In the genomic region with DNA sequence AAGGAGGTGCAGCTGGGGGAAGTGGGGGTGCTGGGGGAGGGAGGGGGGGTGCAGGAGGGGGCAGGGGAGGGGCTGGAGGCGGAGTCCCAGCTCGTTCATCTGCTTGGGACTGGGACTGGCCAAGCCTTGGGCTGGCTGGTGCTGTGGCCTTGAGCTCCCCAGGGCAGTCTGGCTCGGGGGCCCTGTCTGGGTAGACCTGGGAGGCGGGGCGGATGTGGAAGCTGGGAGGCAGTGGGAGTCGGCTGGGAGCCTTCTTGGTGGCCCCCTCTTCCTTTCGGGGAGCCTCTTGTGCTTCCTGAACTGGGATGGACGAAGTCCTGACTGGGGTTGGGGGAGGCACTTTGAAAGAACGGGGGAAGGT, we compare ENCODE assay signal across 1 cellular context.
A peak's percentile ranks its signal among the peaks of the same experiment; 100 is the strongest.
TF ChIP-seq lines count a peak whose summit lies in the region.

No MANE protein-coding gene starts in this region.

TF ChIP-seq in HepG2, 621 proteins besides CTCF, POLR2A, EP300 and RAD21 (continued from another document and continues in another):
- TF ChIP-seq, protein P1, sequence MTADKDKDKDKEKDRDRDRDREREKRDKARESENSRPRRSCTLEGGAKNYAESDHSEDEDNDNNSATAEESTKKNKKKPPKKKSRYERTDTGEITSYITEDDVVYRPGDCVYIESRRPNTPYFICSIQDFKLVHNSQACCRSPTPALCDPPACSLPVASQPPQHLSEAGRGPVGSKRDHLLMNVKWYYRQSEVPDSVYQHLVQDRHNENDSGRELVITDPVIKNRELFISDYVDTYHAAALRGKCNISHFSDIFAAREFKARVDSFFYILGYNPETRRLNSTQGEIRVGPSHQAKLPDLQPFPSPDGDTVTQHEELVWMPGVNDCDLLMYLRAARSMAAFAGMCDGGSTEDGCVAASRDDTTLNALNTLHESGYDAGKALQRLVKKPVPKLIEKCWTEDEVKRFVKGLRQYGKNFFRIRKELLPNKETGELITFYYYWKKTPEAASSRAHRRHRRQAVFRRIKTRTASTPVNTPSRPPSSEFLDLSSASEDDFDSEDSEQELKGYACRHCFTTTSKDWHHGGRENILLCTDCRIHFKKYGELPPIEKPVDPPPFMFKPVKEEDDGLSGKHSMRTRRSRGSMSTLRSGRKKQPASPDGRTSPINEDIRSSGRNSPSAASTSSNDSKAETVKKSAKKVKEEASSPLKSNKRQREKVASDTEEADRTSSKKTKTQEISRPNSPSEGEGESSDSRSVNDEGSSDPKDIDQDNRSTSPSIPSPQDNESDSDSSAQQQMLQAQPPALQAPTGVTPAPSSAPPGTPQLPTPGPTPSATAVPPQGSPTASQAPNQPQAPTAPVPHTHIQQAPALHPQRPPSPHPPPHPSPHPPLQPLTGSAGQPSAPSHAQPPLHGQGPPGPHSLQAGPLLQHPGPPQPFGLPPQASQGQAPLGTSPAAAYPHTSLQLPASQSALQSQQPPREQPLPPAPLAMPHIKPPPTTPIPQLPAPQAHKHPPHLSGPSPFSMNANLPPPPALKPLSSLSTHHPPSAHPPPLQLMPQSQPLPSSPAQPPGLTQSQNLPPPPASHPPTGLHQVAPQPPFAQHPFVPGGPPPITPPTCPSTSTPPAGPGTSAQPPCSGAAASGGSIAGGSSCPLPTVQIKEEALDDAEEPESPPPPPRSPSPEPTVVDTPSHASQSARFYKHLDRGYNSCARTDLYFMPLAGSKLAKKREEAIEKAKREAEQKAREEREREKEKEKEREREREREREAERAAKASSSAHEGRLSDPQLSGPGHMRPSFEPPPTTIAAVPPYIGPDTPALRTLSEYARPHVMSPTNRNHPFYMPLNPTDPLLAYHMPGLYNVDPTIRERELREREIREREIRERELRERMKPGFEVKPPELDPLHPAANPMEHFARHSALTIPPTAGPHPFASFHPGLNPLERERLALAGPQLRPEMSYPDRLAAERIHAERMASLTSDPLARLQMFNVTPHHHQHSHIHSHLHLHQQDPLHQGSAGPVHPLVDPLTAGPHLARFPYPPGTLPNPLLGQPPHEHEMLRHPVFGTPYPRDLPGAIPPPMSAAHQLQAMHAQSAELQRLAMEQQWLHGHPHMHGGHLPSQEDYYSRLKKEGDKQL (CRISPR knock-in tag; IDR thresholded peaks at IDR 0.05; ENCODE audit: low read depth): no peak
- TF ChIP-seq ASH2L (IDR thresholded peaks at IDR 0.05; ENCODE audit: insufficient read length, low read depth, low read length) (no peak), NR1H2 (CRISPR knock-in tag; IDR thresholded peaks at IDR 0.05; ENCODE audit: borderline replicate concordance, low read depth) (no peak), ZNF143 (CRISPR knock-in tag; IDR thresholded peaks at IDR 0.05) (no peak), FOXJ3 (CRISPR knock-in tag; IDR thresholded peaks at IDR 0.05; ENCODE audit: borderline replicate concordance) (no peak), ZFP36L1 (CRISPR knock-in tag; IDR thresholded peaks at IDR 0.05) (no peak), ZNF543 (CRISPR knock-in tag; IDR thresholded peaks at IDR 0.05) (no peak), PCBP1 (IDR thresholded peaks at IDR 0.05; ENCODE audit: borderline replicate concordance, low read depth, low read length) (peak; percentile 99), ZBTB26 (CRISPR knock-in tag; IDR thresholded peaks at IDR 0.05; ENCODE audit: borderline replicate concordance) (0 out of 2 replicates have a peak, but pooled peaks have one; percentile 21), IRF2 (CRISPR knock-in tag; IDR thresholded peaks at IDR 0.05) (peak; percentile 55; the same call in 1 of the 2 replicates), ZNF501 (CRISPR knock-in tag; IDR thresholded peaks at IDR 0.05) (no peak), UBTF (CRISPR knock-in tag; IDR thresholded peaks at IDR 0.05) (peak; percentile 53; the same call in 1 of the 2 replicates), GTF3A (CRISPR knock-in tag; conservative IDR thresholded peaks at IDR 0.05) (no peak), ZNF264 (CRISPR knock-in tag; IDR thresholded peaks at IDR 0.05) (no peak), SP5 (CRISPR knock-in tag; IDR thresholded peaks at IDR 0.05; ENCODE audit: borderline replicate concordance, low read depth) (peak; percentile 96), ZBTB7B (CRISPR knock-in tag; IDR thresholded peaks at IDR 0.05) (peak; percentile 76; the same call in 1 of the 2 replicates), ZNF296 (CRISPR knock-in tag; conservative IDR thresholded peaks at IDR 0.05) (no peak), BCL6 (CRISPR knock-in tag; IDR thresholded peaks at IDR 0.05) (peak; percentile 66), HDAC1 (CRISPR knock-in tag; IDR thresholded peaks at IDR 0.05) (peak; percentile 40; the same call in 1 of the 2 replicates), MIXL1 (CRISPR knock-in tag; IDR thresholded peaks at IDR 0.05) (no peak)
- TF ChIP-seq, protein P2, sequence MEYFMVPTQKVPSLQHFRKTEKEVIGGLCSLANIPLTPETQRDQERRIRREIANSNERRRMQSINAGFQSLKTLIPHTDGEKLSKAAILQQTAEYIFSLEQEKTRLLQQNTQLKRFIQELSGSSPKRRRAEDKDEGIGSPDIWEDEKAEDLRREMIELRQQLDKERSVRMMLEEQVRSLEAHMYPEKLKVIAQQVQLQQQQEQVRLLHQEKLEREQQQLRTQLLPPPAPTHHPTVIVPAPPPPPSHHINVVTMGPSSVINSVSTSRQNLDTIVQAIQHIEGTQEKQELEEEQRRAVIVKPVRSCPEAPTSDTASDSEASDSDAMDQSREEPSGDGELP (IDR thresholded peaks at IDR 0.05; ENCODE audit: borderline replicate concordance, low read depth): peak; percentile 12; the same call in 1 of the 2 replicates
- TF ChIP-seq, protein P3, sequence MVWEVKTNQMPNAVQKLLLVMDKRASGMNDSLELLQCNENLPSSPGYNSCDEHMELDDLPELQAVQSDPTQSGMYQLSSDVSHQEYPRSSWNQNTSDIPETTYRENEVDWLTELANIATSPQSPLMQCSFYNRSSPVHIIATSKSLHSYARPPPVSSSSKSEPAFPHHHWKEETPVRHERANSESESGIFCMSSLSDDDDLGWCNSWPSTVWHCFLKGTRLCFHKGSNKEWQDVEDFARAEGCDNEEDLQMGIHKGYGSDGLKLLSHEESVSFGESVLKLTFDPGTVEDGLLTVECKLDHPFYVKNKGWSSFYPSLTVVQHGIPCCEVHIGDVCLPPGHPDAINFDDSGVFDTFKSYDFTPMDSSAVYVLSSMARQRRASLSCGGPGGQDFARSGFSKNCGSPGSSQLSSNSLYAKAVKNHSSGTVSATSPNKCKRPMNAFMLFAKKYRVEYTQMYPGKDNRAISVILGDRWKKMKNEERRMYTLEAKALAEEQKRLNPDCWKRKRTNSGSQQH (CRISPR knock-in tag; IDR thresholded peaks at IDR 0.05; ENCODE audit: low read depth): 0 out of 2 replicates have a peak, but pooled peaks have one; percentile 53
- TF ChIP-seq, protein P4, sequence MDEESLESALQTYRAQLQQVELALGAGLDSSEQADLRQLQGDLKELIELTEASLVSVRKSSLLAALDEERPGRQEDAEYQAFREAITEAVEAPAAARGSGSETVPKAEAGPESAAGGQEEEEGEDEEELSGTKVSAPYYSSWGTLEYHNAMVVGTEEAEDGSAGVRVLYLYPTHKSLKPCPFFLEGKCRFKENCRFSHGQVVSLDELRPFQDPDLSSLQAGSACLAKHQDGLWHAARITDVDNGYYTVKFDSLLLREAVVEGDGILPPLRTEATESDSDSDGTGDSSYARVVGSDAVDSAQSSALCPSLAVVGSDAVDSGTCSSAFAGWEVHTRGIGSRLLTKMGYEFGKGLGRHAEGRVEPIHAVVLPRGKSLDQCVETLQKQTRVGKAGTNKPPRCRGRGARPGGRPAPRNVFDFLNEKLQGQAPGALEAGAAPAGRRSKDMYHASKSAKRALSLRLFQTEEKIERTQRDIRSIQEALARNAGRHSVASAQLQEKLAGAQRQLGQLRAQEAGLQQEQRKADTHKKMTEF (CRISPR knock-in tag; IDR thresholded peaks at IDR 0.05): peak; percentile 60; the same call in 1 of the 2 replicates
- TF ChIP-seq, protein P5, sequence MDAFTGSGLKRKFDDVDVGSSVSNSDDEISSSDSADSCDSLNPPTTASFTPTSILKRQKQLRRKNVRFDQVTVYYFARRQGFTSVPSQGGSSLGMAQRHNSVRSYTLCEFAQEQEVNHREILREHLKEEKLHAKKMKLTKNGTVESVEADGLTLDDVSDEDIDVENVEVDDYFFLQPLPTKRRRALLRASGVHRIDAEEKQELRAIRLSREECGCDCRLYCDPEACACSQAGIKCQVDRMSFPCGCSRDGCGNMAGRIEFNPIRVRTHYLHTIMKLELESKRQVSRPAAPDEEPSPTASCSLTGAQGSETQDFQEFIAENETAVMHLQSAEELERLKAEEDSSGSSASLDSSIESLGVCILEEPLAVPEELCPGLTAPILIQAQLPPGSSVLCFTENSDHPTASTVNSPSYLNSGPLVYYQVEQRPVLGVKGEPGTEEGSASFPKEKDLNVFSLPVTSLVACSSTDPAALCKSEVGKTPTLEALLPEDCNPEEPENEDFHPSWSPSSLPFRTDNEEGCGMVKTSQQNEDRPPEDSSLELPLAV (CRISPR knock-in tag; conservative IDR thresholded peaks at IDR 0.05; ENCODE audit: low read depth): no peak
- TF ChIP-seq, protein P6, sequence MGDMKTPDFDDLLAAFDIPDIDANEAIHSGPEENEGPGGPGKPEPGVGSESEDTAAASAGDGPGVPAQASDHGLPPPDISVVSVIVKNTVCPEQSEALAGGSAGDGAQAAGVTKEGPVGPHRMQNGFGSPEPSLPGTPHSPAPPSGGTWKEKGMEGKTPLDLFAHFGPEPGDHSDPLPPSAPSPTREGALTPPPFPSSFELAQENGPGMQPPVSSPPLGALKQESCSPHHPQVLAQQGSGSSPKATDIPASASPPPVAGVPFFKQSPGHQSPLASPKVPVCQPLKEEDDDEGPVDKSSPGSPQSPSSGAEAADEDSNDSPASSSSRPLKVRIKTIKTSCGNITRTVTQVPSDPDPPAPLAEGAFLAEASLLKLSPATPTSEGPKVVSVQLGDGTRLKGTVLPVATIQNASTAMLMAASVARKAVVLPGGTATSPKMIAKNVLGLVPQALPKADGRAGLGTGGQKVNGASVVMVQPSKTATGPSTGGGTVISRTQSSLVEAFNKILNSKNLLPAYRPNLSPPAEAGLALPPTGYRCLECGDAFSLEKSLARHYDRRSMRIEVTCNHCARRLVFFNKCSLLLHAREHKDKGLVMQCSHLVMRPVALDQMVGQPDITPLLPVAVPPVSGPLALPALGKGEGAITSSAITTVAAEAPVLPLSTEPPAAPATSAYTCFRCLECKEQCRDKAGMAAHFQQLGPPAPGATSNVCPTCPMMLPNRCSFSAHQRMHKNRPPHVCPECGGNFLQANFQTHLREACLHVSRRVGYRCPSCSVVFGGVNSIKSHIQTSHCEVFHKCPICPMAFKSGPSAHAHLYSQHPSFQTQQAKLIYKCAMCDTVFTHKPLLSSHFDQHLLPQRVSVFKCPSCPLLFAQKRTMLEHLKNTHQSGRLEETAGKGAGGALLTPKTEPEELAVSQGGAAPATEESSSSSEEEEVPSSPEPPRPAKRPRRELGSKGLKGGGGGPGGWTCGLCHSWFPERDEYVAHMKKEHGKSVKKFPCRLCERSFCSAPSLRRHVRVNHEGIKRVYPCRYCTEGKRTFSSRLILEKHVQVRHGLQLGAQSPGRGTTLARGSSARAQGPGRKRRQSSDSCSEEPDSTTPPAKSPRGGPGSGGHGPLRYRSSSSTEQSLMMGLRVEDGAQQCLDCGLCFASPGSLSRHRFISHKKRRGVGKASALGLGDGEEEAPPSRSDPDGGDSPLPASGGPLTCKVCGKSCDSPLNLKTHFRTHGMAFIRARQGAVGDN (CRISPR knock-in tag; IDR thresholded peaks at IDR 0.05): peak; percentile 69
- TF ChIP-seq, protein P7, sequence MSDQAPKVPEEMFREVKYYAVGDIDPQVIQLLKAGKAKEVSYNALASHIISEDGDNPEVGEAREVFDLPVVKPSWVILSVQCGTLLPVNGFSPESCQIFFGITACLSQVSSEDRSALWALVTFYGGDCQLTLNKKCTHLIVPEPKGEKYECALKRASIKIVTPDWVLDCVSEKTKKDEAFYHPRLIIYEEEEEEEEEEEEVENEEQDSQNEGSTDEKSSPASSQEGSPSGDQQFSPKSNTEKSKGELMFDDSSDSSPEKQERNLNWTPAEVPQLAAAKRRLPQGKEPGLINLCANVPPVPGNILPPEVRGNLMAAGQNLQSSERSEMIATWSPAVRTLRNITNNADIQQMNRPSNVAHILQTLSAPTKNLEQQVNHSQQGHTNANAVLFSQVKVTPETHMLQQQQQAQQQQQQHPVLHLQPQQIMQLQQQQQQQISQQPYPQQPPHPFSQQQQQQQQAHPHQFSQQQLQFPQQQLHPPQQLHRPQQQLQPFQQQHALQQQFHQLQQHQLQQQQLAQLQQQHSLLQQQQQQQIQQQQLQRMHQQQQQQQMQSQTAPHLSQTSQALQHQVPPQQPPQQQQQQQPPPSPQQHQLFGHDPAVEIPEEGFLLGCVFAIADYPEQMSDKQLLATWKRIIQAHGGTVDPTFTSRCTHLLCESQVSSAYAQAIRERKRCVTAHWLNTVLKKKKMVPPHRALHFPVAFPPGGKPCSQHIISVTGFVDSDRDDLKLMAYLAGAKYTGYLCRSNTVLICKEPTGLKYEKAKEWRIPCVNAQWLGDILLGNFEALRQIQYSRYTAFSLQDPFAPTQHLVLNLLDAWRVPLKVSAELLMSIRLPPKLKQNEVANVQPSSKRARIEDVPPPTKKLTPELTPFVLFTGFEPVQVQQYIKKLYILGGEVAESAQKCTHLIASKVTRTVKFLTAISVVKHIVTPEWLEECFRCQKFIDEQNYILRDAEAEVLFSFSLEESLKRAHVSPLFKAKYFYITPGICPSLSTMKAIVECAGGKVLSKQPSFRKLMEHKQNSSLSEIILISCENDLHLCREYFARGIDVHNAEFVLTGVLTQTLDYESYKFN (CRISPR knock-in tag; conservative IDR thresholded peaks at IDR 0.05): peak; percentile 93
- TF ChIP-seq, protein P8, sequence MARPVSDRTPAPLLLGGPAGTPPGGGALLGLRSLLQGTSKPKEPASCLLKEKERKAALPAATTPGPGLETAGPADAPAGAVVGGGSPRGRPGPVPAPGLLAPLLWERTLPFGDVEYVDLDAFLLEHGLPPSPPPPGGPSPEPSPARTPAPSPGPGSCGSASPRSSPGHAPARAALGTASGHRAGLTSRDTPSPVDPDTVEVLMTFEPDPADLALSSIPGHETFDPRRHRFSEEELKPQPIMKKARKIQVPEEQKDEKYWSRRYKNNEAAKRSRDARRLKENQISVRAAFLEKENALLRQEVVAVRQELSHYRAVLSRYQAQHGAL (CRISPR knock-in tag; IDR thresholded peaks at IDR 0.05; ENCODE audit: not compliant biosample characterization): no peak
